ENCODE assay signal across 8 cellular contexts in the genomic region with DNA sequence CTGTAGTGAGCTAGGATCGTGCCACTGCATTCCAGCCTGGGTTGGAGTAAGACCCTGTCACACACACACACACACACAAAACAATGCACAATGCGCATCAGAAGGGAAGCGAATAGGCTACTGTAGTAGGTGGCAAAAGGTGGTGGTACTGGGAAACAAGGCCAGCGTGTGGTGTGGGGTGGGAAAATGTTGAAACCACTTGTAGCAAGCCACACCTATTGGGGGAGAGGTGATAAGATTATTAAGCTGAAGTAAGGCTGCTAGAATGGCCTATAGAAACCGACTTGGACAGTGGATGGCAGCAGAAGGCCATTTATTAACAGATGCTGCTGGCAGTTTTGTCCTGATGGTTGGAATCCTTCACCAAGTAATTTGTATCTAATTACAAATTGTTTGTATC. TPM values are rescaled to one million over a fixed set of nuclear protein-coding genes. Genes with fewer than 3 reads are reported as not detected.
A peak's percentile ranks its signal among the peaks of the same experiment; 100 is the strongest.
DNase-seq lines count a peak whose midpoint lies in the region; ATAC-seq lines count a peak whose summit lies in the region.

No MANE protein-coding gene starts in this region.

- DNase-seq in activated CD4-positive, alpha-beta T cell treated with anti-CD3 and anti-CD28 coated beads, Interleukin-2, amount 10 ng/mL, durations not matched to agents 7 days and 5 days: no peak
- DNase-seq in activated CD4-positive, alpha-beta T cell treated with anti-CD3 and anti-CD28 coated beads, Interleukin-2, amount 50 U/mL, for 48 hours: no peak
- peak; percentile 31 for DNase-seq in RPMI8226
- DNase-seq in stimulated activated CD8-positive, alpha-beta memory T cell treated with anti-CD3 and anti-CD28 coated beads, Interleukin-4, amount 100 ng/mL, for 48 hours: no peak

- H3K36me3 ChIP-seq in esophagus (ENCODE audit: control insufficient read depth in 2 of 2, insufficient read depth in 2 of 2, low read length in 1 of 2): peaks cover 6 to 13% of the 10 kb centered on the region in 2 donors

- H3K4me1 Mint-ChIP-seq in activated CD4-positive, alpha-beta T cell treated with anti-CD3 and anti-CD28 coated beads, Interleukin-2, amount 10 ng/mL, durations not matched to agents 7 days and 5 days: peaks cover 57% of the 10 kb centered on the region
- H3K4me1 Mint-ChIP-seq in stimulated activated memory B cell treated with anti-CD40 and anti-IgM and Interleukin-4, amounts not matched to agents 10 μg/mL and 1 μg/mL and 100 μg/mL, for 72 hours: peaks cover 34% of the 10 kb centered on the region

- H3K27me3 Mint-ChIP-seq in activated CD4-positive, alpha-beta T cell treated with anti-CD3 and anti-CD28 coated beads, Interleukin-2, amount 10 ng/mL, durations not matched to agents 7 days and 5 days: no peaks in the 10 kb centered on the region
- H3K27me3 Mint-ChIP-seq in stimulated activated memory B cell treated with anti-CD40 and anti-IgM and Interleukin-4, amounts not matched to agents 10 μg/mL and 1 μg/mL and 100 μg/mL, for 72 hours: no peaks in the 10 kb centered on the region

- peak overlapping the region in 1 of 2 donors; percentile 50 for H3K27ac ChIP-seq in esophagus (ENCODE audit: low read depth in 2 of 2, low read length in 1 of 2)

- CTCF ChIA-PET in activated CD4-positive, alpha-beta T cell treated with anti-CD3 and anti-CD28 coated beads, Interleukin-2, amount 10 ng/mL, durations not matched to agents 7 days and 5 days (lab: Charles Lee): interaction anchor here (5.0 kb wide), 1 partner anchor 105 kb away, joined by 18 read pairs; no protein-coding TSS in a partner anchor

- H3K27me3 ChIP-seq in esophagus (ENCODE audit: control insufficient read depth in 1 of 2, insufficient read depth in 2 of 2, low read length in 2 of 2): no peaks in the 10 kb centered on the region

- H3K4me3 Mint-ChIP-seq in activated CD4-positive, alpha-beta T cell treated with anti-CD3 and anti-CD28 coated beads, Interleukin-2, amount 10 ng/mL, durations not matched to agents 7 days and 5 days: peak overlapping the region; percentile 95
- H3K4me3 Mint-ChIP-seq in stimulated activated memory B cell treated with anti-CD40 and anti-IgM and Interleukin-4, amounts not matched to agents 10 μg/mL and 1 μg/mL and 100 μg/mL, for 72 hours: peak overlapping the region; percentile 80

- H3K9me3 Mint-ChIP-seq in activated CD4-positive, alpha-beta T cell treated with anti-CD3 and anti-CD28 coated beads, Interleukin-2, amount 10 ng/mL, durations not matched to agents 7 days and 5 days: no peaks in the 10 kb centered on the region
- no peaks in the 10 kb centered on the region for H3K9me3 Mint-ChIP-seq in stimulated activated memory B cell treated with anti-CD40 and anti-IgM and Interleukin-4, amounts not matched to agents 10 μg/mL and 1 μg/mL and 100 μg/mL, for 72 hours

- H3K4me3 ChIP-seq in esophagus (ENCODE audit: low read depth in 1 of 2, low read length in 2 of 2): peak overlapping the region; percentile 24 to 55

- H3K4me1 ChIP-seq in esophagus (ENCODE audit: control insufficient read depth in 2 of 2, insufficient read depth in 2 of 2, low read length in 1 of 2): peaks cover 0 to 5% of the 10 kb centered on the region in 2 donors

- H3K9me3 ChIP-seq in esophagus (ENCODE audit: control insufficient read depth in 2 of 2, insufficient read depth in 1 of 2, low read depth in 1 of 2, low read length in 1 of 2): no peaks in the 10 kb centered on the region

- H3K27ac Mint-ChIP-seq in activated CD4-positive, alpha-beta T cell treated with anti-CD3 and anti-CD28 coated beads, Interleukin-2, amount 10 ng/mL, durations not matched to agents 7 days and 5 days: no peak overlapping the region
- H3K27ac Mint-ChIP-seq in stimulated activated memory B cell treated with anti-CD40 and anti-IgM and Interleukin-4, amounts not matched to agents 10 μg/mL and 1 μg/mL and 100 μg/mL, for 72 hours: peak overlapping the region; percentile 75

- POLR2A ChIA-PET in activated CD4-positive, alpha-beta T cell treated with anti-CD3 and anti-CD28 coated beads, Interleukin-2, amount 10 ng/mL, durations not matched to agents 7 days and 5 days (lab: Charles Lee): no interaction called here

- 29 to 38% methylated on average over 5 of the region's 5 CpGs for WGBS in esophagus, 2 donors

- no peak for ATAC-seq in stimulated activated memory B cell treated with anti-CD40 and anti-IgM and Interleukin-4, amounts not matched to agents 10 μg/mL and 1 μg/mL and 100 μg/mL, for 72 hours
- no peak for ATAC-seq in HG03045 (IDR thresholded peaks at IDR 0.05; ENCODE audit: unreplicated experiment)
- no peak for ATAC-seq in HG02759 (IDR thresholded peaks at IDR 0.05; ENCODE audit: unreplicated experiment)

- H3K36me3 Mint-ChIP-seq in activated CD4-positive, alpha-beta T cell treated with anti-CD3 and anti-CD28 coated beads, Interleukin-2, amount 10 ng/mL, durations not matched to agents 7 days and 5 days (ENCODE audit: low read depth): peaks cover 64% of the 10 kb centered on the region
- H3K36me3 Mint-ChIP-seq in stimulated activated memory B cell treated with anti-CD40 and anti-IgM and Interleukin-4, amounts not matched to agents 10 μg/mL and 1 μg/mL and 100 μg/mL, for 72 hours: peaks cover 37% of the 10 kb centered on the region

RNA-seq across cellular contexts. Expression of a gene that starts 7.2 kb away (rescaled TPM):
- 10 to 100 TPM; 22.3 to 27.4 TPM for total RNA-seq in activated CD4-positive, alpha-beta T cell treated with anti-CD3 and anti-CD28 coated beads, Interleukin-2, amount 10 ng/mL, durations not matched to agents 7 days and 5 days
- 10 to 100 TPM; 53.5 to 63.5 TPM for polyA plus RNA-seq in esophagus

RNA-seq across cellular contexts. Expression of a gene that starts 10.8 kb away (rescaled TPM):
- 10 to 100 TPM; 79.2 to 87.3 TPM for total RNA-seq in activated CD4-positive, alpha-beta T cell treated with anti-CD3 and anti-CD28 coated beads, Interleukin-2, amount 10 ng/mL, durations not matched to agents 7 days and 5 days
- 100 to 1,000 TPM; 109 to 156 TPM for polyA plus RNA-seq in esophagus

RNA-seq across cellular contexts. Expression of a gene that starts 30.5 kb away (rescaled TPM):
- 10 to 100 TPM; 93.1 to 93.2 TPM for total RNA-seq in activated CD4-positive, alpha-beta T cell treated with anti-CD3 and anti-CD28 coated beads, Interleukin-2, amount 10 ng/mL, durations not matched to agents 7 days and 5 days
- polyA plus RNA-seq in esophagus: 10 to 100 TPM; 38.8 to 46.8 TPM

RNA-seq across cellular contexts. Expression of a gene that starts 36.8 kb away (rescaled TPM):
- total RNA-seq in activated CD4-positive, alpha-beta T cell treated with anti-CD3 and anti-CD28 coated beads, Interleukin-2, amount 10 ng/mL, durations not matched to agents 7 days and 5 days: 10 to 100 TPM; 53.0 to 61.8 TPM
- polyA plus RNA-seq in esophagus: 10 to 100 TPM; 13.5 to 14.9 TPM
